In genomic region chr5:41921874-41922273, GRCh38 we compare ENCODE assay signal across 19 cellular contexts. TPM values are rescaled to one million over a fixed set of nuclear protein-coding genes. Genes with fewer than 3 reads are reported as not detected.
DNase-seq lines count a peak whose midpoint lies in the region; FAIRE-seq and TF ChIP-seq lines count a peak whose summit lies in the region.
"Had no signal": no experiment of that assay in that cellular context is flagged by ENCODE, and none has a peak within 500 bp of the region (broad histone marks: within the 10 kb centered on the region; RNA-seq: fewer than 3 reads in every experiment).

No MANE protein-coding gene starts in this region.

- no peak overlapping the region for H3K27ac ChIP-seq in OCI-LY3 (ENCODE audit: low read length)
- H3K27ac ChIP-seq: ascending aorta, right atrium auricular region, upper lobe of left lung had no signal

- FAIRE-seq in bronchial epithelial cell (lab: Jason Lieb, UNC): no peak
- FAIRE-seq in GM12891 (lab: Jason Lieb, UNC): no peak
- FAIRE-seq: HTR-8/SVneo had no signal

- no peaks in the 10 kb centered on the region for H3K27me3 ChIP-seq in OCI-LY3 (ENCODE audit: low read depth, low read length)
- no peaks in the 10 kb centered on the region for H3K27me3 ChIP-seq in bronchial epithelial cell (ENCODE audit: control insufficient read depth, insufficient read depth, low read length)
- H3K27me3 ChIP-seq: ascending aorta, heart left ventricle, right atrium auricular region, upper lobe of left lung had no signal

- TF ChIP-seq CTCF in OCI-LY3 (IDR thresholded peaks at IDR 0.05; ENCODE audit: low read depth, low read length): no peak
- no peak for TF ChIP-seq CTCF in bronchial epithelial cell (IDR thresholded peaks at IDR 0.05; ENCODE audit: insufficient read depth, low read length, severe bottlenecking)

- H3K36me3 ChIP-seq in OCI-LY3 (replicated peaks; ENCODE audit: low read depth, low read length) (peaks cover 27% of the 10 kb centered on the region), bronchial epithelial cell (ENCODE audit: control insufficient read depth, insufficient read depth, low read length) (peaks cover 5% of the 10 kb centered on the region)

- H3K9me3 ChIP-seq in OCI-LY3 (ENCODE audit: insufficient read depth, low read length): no peaks in the 10 kb centered on the region
- H3K9me3 ChIP-seq: ascending aorta, heart left ventricle, right atrium auricular region, upper lobe of left lung had no signal

- TF ChIP-seq POLR2A in GM12891 (IDR thresholded peaks at IDR 0.05; ENCODE audit: low read depth, low read length): no peak

- H4K20me1 ChIP-seq in OCI-LY3 (ENCODE audit: insufficient read depth, low read length): no peaks in the 10 kb centered on the region

- H3K9ac ChIP-seq in OCI-LY3 (ENCODE audit: low read length): no peak overlapping the region

- no peaks in the 10 kb centered on the region for H3K79me2 ChIP-seq in OCI-LY3 (ENCODE audit: low read length)

- H3K4me3 ChIP-seq in OCI-LY3 (ENCODE audit: low read length) (no peak overlapping the region), bronchial epithelial cell (ENCODE audit: low read depth, low read length) (no peak overlapping the region)
- H3K4me3 ChIP-seq: ascending aorta, heart left ventricle, right atrium auricular region, upper lobe of left lung had no signal

- H2AFZ ChIP-seq in OCI-LY3 (ENCODE audit: low read depth, low read length): no peak overlapping the region

- H3K4me2 ChIP-seq in OCI-LY3 (ENCODE audit: low read length): peak overlapping the region; percentile 47; the same call in 1 of the 2 replicates

- DNase-seq in ELR (ENCODE audit: low read depth): peak; percentile 58
- peak; percentile 87 for DNase-seq in bronchial epithelial cell (ENCODE audit: low read depth)
- peak; percentile 60 to 94 for DNase-seq in lung microvascular endothelial cell (ENCODE audit: low read depth in 2 of 2)
- DNase-seq in NOMO-1 treated with dmso at 0.1 percent for 144 hours (lab: John Stamatoyannopoulos, UW; ENCODE audit: unreplicated experiment): no peak
- DNase-seq in GM12891 (ENCODE audit: insufficient read length, low spot score): no peak
- DNase-seq in posterior vena cava (ENCODE audit: low spot score): no peak
- DNase-seq in SK-N-DZ (ENCODE audit: low spot score): no peak
- DNase-seq: activated CD4-positive, alpha-beta T cell treated with anti-CD3 and anti-CD28 coated beads for 4 hours; heart left ventricle; NCI-H1048; NCI-H226; OCI-M1; stimulated activated CD4-positive, alpha-beta T cell treated with anti-CD3 and anti-CD28 coated beads, Interleukin-2, amount 100 ng/mL, for 48 hours; T-helper 2 cell; upper lobe of left lung had no signal

- intact Hi-C loops in posterior vena cava (cut with DNase I): loop anchor here in 1 of 2 donors (10.0 kb wide), 1 partner anchor 47 kb away; the partner anchor contains the start of gene OXCT1

- H3K4me1 ChIP-seq in OCI-LY3 (ENCODE audit: low read length): peaks cover 52% of the 10 kb centered on the region

TF ChIP-seq in GM12891, 5 proteins besides CTCF, POLR2A, EP300 and RAD21:
- TF ChIP-seq TAF1 (IDR thresholded peaks at IDR 0.05; ENCODE audit: low read depth, low read length): no peak
- TF ChIP-seq PAX5 (IDR thresholded peaks at IDR 0.05; ENCODE audit: insufficient read depth, low read length, severe bottlenecking): no peak
- TF ChIP-seq POU2F2 (IDR thresholded peaks at IDR 0.05; ENCODE audit: low read depth, low read length): no peak
- no peak for TF ChIP-seq SPI1 (IDR thresholded peaks at IDR 0.05; ENCODE audit: low read depth, low read length)
- TF ChIP-seq POLR2AphosphoS5 (IDR thresholded peaks at IDR 0.05; ENCODE audit: low read depth, low read length): no peak
TF ChIP-seq in GM12891: peak in this region for 0.

RNA-seq across cellular contexts. Expression of gene FBXO4, which starts 3.2 kb away (rescaled TPM):
- total RNA-seq in bronchial epithelial cell (6.3 and 9.5 TPM in 2 replicates), lung microvascular endothelial cell (5.2 and 7.2 TPM in 2 replicates), posterior vena cava (10 to 100 TPM; 10.9 to 14.3 TPM)
- polyA plus RNA-seq in GM12891 (2012; ENCODE audit: low read depth, missing spikeins): 8.7 TPM
- polyA plus RNA-seq in SK-N-DZ (2014; cell fraction: cytosol; rRNA removed): not detected in 2 replicates
- 0.88 and 1.1 TPM in 2 replicates for polyA plus RNA-seq in SK-N-DZ (2014; cell fraction: nucleus; rRNA removed)

RNA-seq across cellular contexts. Expression of gene RIMOC1, which starts 17.7 kb away (rescaled TPM):
- total RNA-seq in bronchial epithelial cell: 14.8 and 15.8 TPM in 2 replicates
- 8.9 and 10.7 TPM in 2 replicates for total RNA-seq in lung microvascular endothelial cell
- polyA plus RNA-seq in GM12891 (2012; ENCODE audit: low read depth, missing spikeins): 3.4 TPM
- 10 to 100 TPM; 31.1 to 33.7 TPM for total RNA-seq in posterior vena cava
- 15.8 and 19.2 TPM in 2 replicates for polyA plus RNA-seq in SK-N-DZ (2014; cell fraction: cytosol; rRNA removed)
- 10.4 and 15.4 TPM in 2 replicates for polyA plus RNA-seq in SK-N-DZ (2014; cell fraction: nucleus; rRNA removed)

RNA-seq across cellular contexts. Expression of gene OXCT1, which starts 51.6 kb away (rescaled TPM):
- 15.3 and 20.5 TPM in 2 replicates for total RNA-seq in bronchial epithelial cell
- 12.9 and 21.8 TPM in 2 replicates for total RNA-seq in lung microvascular endothelial cell
- 37.4 TPM for polyA plus RNA-seq in GM12891 (2012; ENCODE audit: low read depth, missing spikeins)
- total RNA-seq in posterior vena cava: 10 to 100 TPM; 44.0 to 44.2 TPM
- polyA plus RNA-seq in SK-N-DZ (2014; cell fraction: cytosol; rRNA removed): 34.4 and 34.9 TPM in 2 replicates
- 32.9 and 38.0 TPM in 2 replicates for polyA plus RNA-seq in SK-N-DZ (2014; cell fraction: nucleus; rRNA removed)

Comparison
In these comparisons a context has a peak if more than half of its experiments do, and no peak if none do; other contexts are left out.
1. DNase-seq: peak in ELR (single experiment), bronchial epithelial cell (single experiment) and lung microvascular endothelial cell (2 of 2); none in NOMO-1 treated with dmso at 0.1 percent for 144 hours (single experiment), GM12891 (single experiment), posterior vena cava (single experiment) and SK-N-DZ (single experiment).